ENCODE assay signal across 1 cellular context in the genomic region with DNA sequence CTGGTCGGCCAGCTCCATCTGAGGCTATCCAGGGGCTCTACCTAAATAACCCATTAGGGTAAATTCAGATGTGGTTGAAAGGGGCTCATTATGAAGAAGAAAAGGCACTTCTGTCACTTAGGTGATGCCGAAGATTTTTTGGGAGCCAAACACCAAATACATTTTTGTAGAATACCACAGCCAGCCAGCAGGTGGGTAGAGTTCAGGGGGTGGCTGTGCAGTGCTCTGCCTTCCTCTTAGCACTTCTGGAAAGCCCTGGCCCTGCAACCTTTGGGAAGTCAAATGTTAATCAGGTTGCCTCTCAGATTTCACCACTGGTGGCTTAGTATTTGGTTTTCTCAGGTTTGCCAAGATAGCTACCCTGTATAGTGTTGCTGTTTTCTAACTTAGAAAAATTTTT.
TF ChIP-seq lines count a peak whose summit lies in the region.

No MANE protein-coding gene starts in this region.

TF ChIP-seq in HepG2, 621 proteins besides CTCF, POLR2A, EP300 and RAD21:
- no peak for TF ChIP-seq MEIS2 (CRISPR knock-in tag; IDR thresholded peaks at IDR 0.05)
- TF ChIP-seq FOXA1 (IDR thresholded peaks at IDR 0.05): no peak
- no peak for TF ChIP-seq FOXA1 (CRISPR knock-in tag; IDR thresholded peaks at IDR 0.05)
- TF ChIP-seq, protein P1, sequence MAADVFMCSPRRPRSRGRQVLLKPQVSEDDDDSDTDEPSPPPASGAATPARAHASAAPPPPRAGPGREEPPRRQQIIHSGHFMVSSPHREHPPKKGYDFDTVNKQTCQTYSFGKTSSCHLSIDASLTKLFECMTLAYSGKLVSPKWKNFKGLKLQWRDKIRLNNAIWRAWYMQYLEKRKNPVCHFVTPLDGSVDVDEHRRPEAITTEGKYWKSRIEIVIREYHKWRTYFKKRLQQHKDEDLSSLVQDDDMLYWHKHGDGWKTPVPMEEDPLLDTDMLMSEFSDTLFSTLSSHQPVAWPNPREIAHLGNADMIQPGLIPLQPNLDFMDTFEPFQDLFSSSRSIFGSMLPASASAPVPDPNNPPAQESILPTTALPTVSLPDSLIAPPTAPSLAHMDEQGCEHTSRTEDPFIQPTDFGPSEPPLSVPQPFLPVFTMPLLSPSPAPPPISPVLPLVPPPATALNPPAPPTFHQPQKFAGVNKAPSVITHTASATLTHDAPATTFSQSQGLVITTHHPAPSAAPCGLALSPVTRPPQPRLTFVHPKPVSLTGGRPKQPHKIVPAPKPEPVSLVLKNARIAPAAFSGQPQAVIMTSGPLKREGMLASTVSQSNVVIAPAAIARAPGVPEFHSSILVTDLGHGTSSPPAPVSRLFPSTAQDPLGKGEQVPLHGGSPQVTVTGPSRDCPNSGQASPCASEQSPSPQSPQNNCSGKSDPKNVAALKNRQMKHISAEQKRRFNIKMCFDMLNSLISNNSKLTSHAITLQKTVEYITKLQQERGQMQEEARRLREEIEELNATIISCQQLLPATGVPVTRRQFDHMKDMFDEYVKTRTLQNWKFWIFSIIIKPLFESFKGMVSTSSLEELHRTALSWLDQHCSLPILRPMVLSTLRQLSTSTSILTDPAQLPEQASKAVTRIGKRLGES (CRISPR knock-in tag; IDR thresholded peaks at IDR 0.05; ENCODE audit: borderline replicate concordance): no peak
- TF ChIP-seq MAF1 (CRISPR knock-in tag; IDR thresholded peaks at IDR 0.05; ENCODE audit: borderline replicate concordance): no peak
- no peak for TF ChIP-seq ZNF780A (CRISPR knock-in tag; IDR thresholded peaks at IDR 0.05)
